9 cellular contexts compared by ENCODE assay signal in genomic region chr4:155952546-155952945, GRCh38. TPM values are rescaled to one million over a fixed set of nuclear protein-coding genes. Genes with fewer than 3 reads are reported as not detected.
DNase-seq lines count a peak whose midpoint lies in the region; ATAC-seq and TF ChIP-seq lines count a peak whose summit lies in the region.
"Had no signal": no experiment of that assay in that cellular context is flagged by ENCODE, and none has a peak within 500 bp of the region (broad histone marks: within the 10 kb centered on the region; RNA-seq: fewer than 3 reads in every experiment).

No MANE protein-coding gene starts in this region.

- H3K27me3 Mint-ChIP-seq in activated T-cell treated with anti-CD3 and anti-CD28 coated beads, Interleukin-2, amount 50 U/mL, for 4 hours (ENCODE audit: low read depth) = peaks cover 3% of the 10 kb centered on the region

- no peak for TF ChIP-seq EP300 in transverse colon (IDR thresholded peaks at IDR 0.05; ENCODE audit: low read depth)

- H3K27me3 ChIP-seq in breast epithelium (no peaks in the 10 kb centered on the region), transverse colon (no peaks in the 10 kb centered on the region)

- no peaks in the 10 kb centered on the region for H3K9me3 Mint-ChIP-seq in activated T-cell treated with anti-CD3 and anti-CD28 coated beads, Interleukin-2, amount 50 U/mL, for 4 hours

- in situ Hi-C loops in transverse colon (cut with MboI; ENCODE audit: low pct_ligation_motif_present in 1 of 4, low pct_unique_long_range_greater_than_20kb in 1 of 4, low sequenced_read_pairs in 3 of 4) = loop anchor here in 2 of 4 donors (10.0 to 25.0 kb wide), 2 partner anchors 148 to 1010 kb away; partner anchors contain the start of gene PDGFC (in 1 of the 2)

- no peaks in the 10 kb centered on the region for H3K4me1 ChIP-seq in breast epithelium
- H3K4me1 ChIP-seq in transverse colon = peaks cover 7 to 29% (median 10%) of the 10 kb centered on the region in 4 donors

- H3K4me3 Mint-ChIP-seq in activated T-cell treated with anti-CD3 and anti-CD28 coated beads, Interleukin-2, amount 50 U/mL, for 4 hours = peak overlapping the region; percentile 41

- ATAC-seq in activated T-cell treated with anti-CD3 and anti-CD28 coated beads, Interleukin-2, amount 50 U/mL, for 4 hours = no peak
- no peak for ATAC-seq in GM18870 (IDR thresholded peaks at IDR 0.05; ENCODE audit: unreplicated experiment)

- peaks cover 30% of the 10 kb centered on the region for H3K4me1 Mint-ChIP-seq in activated T-cell treated with anti-CD3 and anti-CD28 coated beads, Interleukin-2, amount 50 U/mL, for 4 hours (ENCODE audit: low read depth)

- no peaks in the 10 kb centered on the region for H3K36me3 ChIP-seq in breast epithelium
- H3K36me3 ChIP-seq in transverse colon = no peaks in the 10 kb centered on the region

- TF ChIP-seq CTCF in breast epithelium (IDR thresholded peaks at IDR 0.05) = no peak
- TF ChIP-seq CTCF in transverse colon (IDR thresholded peaks at IDR 0.05) = no peak

- no peaks in the 10 kb centered on the region for H3K9me3 ChIP-seq in breast epithelium
- H3K9me3 ChIP-seq in transverse colon = no peaks in the 10 kb centered on the region

- H3K4me3 ChIP-seq in breast epithelium = peak overlapping the region; percentile 45 to 76 (median 76)
- H3K4me3 ChIP-seq in transverse colon = peak overlapping the region in 2 of 4 donors; percentile 67 to 78

- WGBS in transverse colon (ENCODE audit: low coverage in 1 of 2), 2 donors = 53% methylated on average over 4 of the region's 4 CpGs

- TF ChIP-seq POLR2A in breast epithelium (IDR thresholded peaks at IDR 0.05) (no peak), transverse colon (IDR thresholded peaks at IDR 0.05) (no peak)

- peak overlapping the region; percentile 82 to 99 for H3K27ac ChIP-seq in breast epithelium
- peak overlapping the region; percentile 96 to 97 (median 97) for H3K27ac ChIP-seq in transverse colon

- intact Hi-C loops in breast epithelium (cut with DNase I; ENCODE audit: low total_unique reads) = loop anchor here (10.0 kb wide), 1 partner anchor 138 kb away; no protein-coding TSS in a partner anchor
- intact Hi-C loops in transverse colon (cut with DNase I; ENCODE audit: low total_unique reads) = loop anchor here (5.0 kb wide), 2 partner anchors 285 to 550 kb away; partner anchors contain the start of gene GUCY1A1

- H3K36me3 Mint-ChIP-seq in activated T-cell treated with anti-CD3 and anti-CD28 coated beads, Interleukin-2, amount 50 U/mL, for 4 hours (ENCODE audit: insufficient read depth) = no peaks in the 10 kb centered on the region
- H3K36me3 Mint-ChIP-seq: CD14-positive monocyte had no signal

- no peak for DNase-seq in activated T-cell treated with anti-CD3 and anti-CD28 coated beads, Interleukin-2, amount 50 U/mL, for 4 hours
- no peak for DNase-seq in activated T-cell treated with anti-CD3 and anti-CD28 coated beads, Interleukin-2, amount 50 U/mL, for 48 hours
- DNase-seq in breast epithelium (ENCODE audit: low spot score in 2 of 2) (no peak), medulla oblongata (ENCODE audit: extremely low spot score) (peak; percentile 24), transverse colon (no peak), NCI-H1694 (lab: John Stamatoyannopoulos, UW) (no peak)
- no peak for DNase-seq in stimulated activated CD4-positive, alpha-beta T cell treated with anti-CD3 and anti-CD28 coated beads, Interleukin-4, amount 100 ng/mL, for 4 hours

RNA-seq across cellular contexts. Expression of gene CTSO, which starts 1.1 kb away (rescaled TPM):
- 1 to 10 TPM; 1.1 to 2.0 (median 1.3) TPM for total RNA-seq in activated T-cell treated with anti-CD3 and anti-CD28 coated beads, Interleukin-2, amount 50 U/mL, for 4 hours
- total RNA-seq in breast epithelium (10 to 100 TPM; 19.4 to 37.5 (median 20.0) TPM), transverse colon (10 to 100 TPM in 2 of 4 donors, 1 to 10 TPM in 1, not detected in 1; 8.2 to 18.7 (median 12.5) TPM)

RNA-seq across cellular contexts. Expression of gene TDO2, which starts 49.0 kb away (rescaled TPM):
- total RNA-seq in activated T-cell treated with anti-CD3 and anti-CD28 coated beads, Interleukin-2, amount 50 U/mL, for 4 hours = under 1 TPM in 1 of 3 donors, not detected in 2; 0.16 TPM
- total RNA-seq in breast epithelium = not detected
- under 1 TPM in 1 of 4 donors, not detected in 3; 0.64 TPM for total RNA-seq in transverse colon
